Comparison of ENCODE assay signal across 1 cellular context in genomic region chr20:10618611-10619245, GRCh38.
TF ChIP-seq lines count a peak whose summit lies in the region.

No MANE protein-coding gene starts in this region.

TF ChIP-seq in H1, 55 proteins besides CTCF, POLR2A, EP300 and RAD21:
- TF ChIP-seq MAX (IDR thresholded peaks at IDR 0.05) (no peak), SRF (IDR thresholded peaks at IDR 0.05; ENCODE audit: low read depth, low read length) (no peak), HDAC6 (IDR thresholded peaks at IDR 0.05; ENCODE audit: low read depth, low read length) (no peak), SAP30 (IDR thresholded peaks at IDR 0.05; ENCODE audit: insufficient read depth, insufficient replicate concordance, low read length) (no peak), ZNF274 (IDR thresholded peaks at IDR 0.05; ENCODE audit: borderline replicate concordance, extremely low read depth, low read length) (no peak)
TF ChIP-seq in H1: peak in this region for 0.
